ENCODE assay signal across 20 cellular contexts in genomic region chr3:159797771-159798170, GRCh38. TPM values are rescaled to one million over a fixed set of nuclear protein-coding genes. Genes with fewer than 3 reads are reported as not detected.
DNase-seq lines count a peak whose midpoint lies in the region; ATAC-seq, FAIRE-seq and TF ChIP-seq lines count a peak whose summit lies in the region.
"Had no signal": no experiment of that assay in that cellular context is flagged by ENCODE, and none has a peak within 500 bp of the region (broad histone marks: within the 10 kb centered on the region; RNA-seq: fewer than 3 reads in every experiment).

No MANE protein-coding gene starts in this region.

- no peaks in the 10 kb centered on the region for H3K4me1 Mint-ChIP-seq in nephron progenitor cell
- H3K4me1 Mint-ChIP-seq: activated T-helper 17 cell treated with anti-CD3 and anti-CD28 coated beads, Interleukin-2, amount 50 U/mL, for 72 hours; central memory CD8-positive, alpha-beta T cell; endodermal cell; naive B cell had no signal

- peaks cover 0 to 78% of the 10 kb centered on the region in 2 donors for H3K4me1 ChIP-seq in right atrium auricular region
- H3K4me1 ChIP-seq in kidney (ENCODE audit: control insufficient read depth in 1 of 2, insufficient read depth in 1 of 2, low read depth in 1 of 2, low read length in 2 of 2), result peaks cover 12 to 23% of the 10 kb centered on the region in 2 donors
- peaks cover 0 to 100% (median 92%) of the 10 kb centered on the region in 4 donors for H3K4me1 ChIP-seq in sigmoid colon
- H3K4me1 ChIP-seq in aorta (ENCODE audit: control insufficient read depth in 1 of 2, insufficient read depth in 2 of 2, low read length in 2 of 2), result peaks cover 9 to 28% of the 10 kb centered on the region in 2 donors

- H3K4me3 ChIP-seq in right atrium auricular region, result no peak overlapping the region
- H3K4me3 ChIP-seq in kidney (ENCODE audit: low read length in 2 of 2), result no peak overlapping the region
- no peak overlapping the region for H3K4me3 ChIP-seq in sigmoid colon
- no peak overlapping the region for H3K4me3 ChIP-seq in aorta (ENCODE audit: low read length in 2 of 2)
- H3K4me3 ChIP-seq: tibial nerve had no signal

- peaks cover 4% of the 10 kb centered on the region for H3K9me3 Mint-ChIP-seq in nephron progenitor cell
- H3K9me3 Mint-ChIP-seq: activated T-helper 17 cell treated with anti-CD3 and anti-CD28 coated beads, Interleukin-2, amount 50 U/mL, for 72 hours; central memory CD8-positive, alpha-beta T cell; endodermal cell; naive B cell had no signal

- ATAC-seq in left ventricle myocardium superior (no peak), aorta (ENCODE audit: low FRiP score) (no peak)
- ATAC-seq: activated CD4-positive, CD25-positive, alpha-beta regulatory T cell treated with anti-CD3 and anti-CD28 coated beads, Interleukin-2, amount 50 U/mL, for 24 hours; activated T-helper 17 cell treated with anti-CD3 and anti-CD28 coated beads, Interleukin-2, amount 50 U/mL, for 72 hours; Panc1 had no signal

- TF ChIP-seq CTCF in right atrium auricular region (IDR thresholded peaks at IDR 0.05) (no peak), kidney (IDR thresholded peaks at IDR 0.05; ENCODE audit: borderline replicate concordance, extremely low read depth, insufficient read depth) (no peak), sigmoid colon (IDR thresholded peaks at IDR 0.05) (no peak), nephron progenitor cell (IDR thresholded peaks at IDR 0.05) (no peak)

- H3K27me3 Mint-ChIP-seq in nephron progenitor cell (ENCODE audit: low read depth, poor library complexity), result peaks cover 3% of the 10 kb centered on the region

- H3K4me3 Mint-ChIP-seq in nephron progenitor cell, result no peak overlapping the region
- H3K4me3 Mint-ChIP-seq: activated T-helper 17 cell treated with anti-CD3 and anti-CD28 coated beads, Interleukin-2, amount 50 U/mL, for 72 hours; central memory CD8-positive, alpha-beta T cell; endodermal cell; naive B cell had no signal

- peak overlapping the region; percentile 54 to 83 for H3K27ac ChIP-seq in right atrium auricular region
- H3K27ac ChIP-seq in kidney (ENCODE audit: low read depth in 2 of 2, low read length in 2 of 2), result peak overlapping the region; percentile 66 to 86
- H3K27ac ChIP-seq in sigmoid colon, result peak overlapping the region; percentile 82 to 90 (median 86)
- H3K27ac ChIP-seq in aorta (ENCODE audit: low read depth in 1 of 2, low read length in 2 of 2), result peak overlapping the region; percentile 44 to 93

- no peak for TF ChIP-seq EP300 in sigmoid colon (IDR thresholded peaks at IDR 0.05)

- H3K9me3 ChIP-seq in right atrium auricular region (no peaks in the 10 kb centered on the region), kidney (ENCODE audit: control insufficient read depth in 1 of 2, low read length in 2 of 2) (no peaks in the 10 kb centered on the region), sigmoid colon (no peaks in the 10 kb centered on the region), aorta (ENCODE audit: control insufficient read depth, low read length) (no peaks in the 10 kb centered on the region)
- H3K9me3 ChIP-seq: SK-N-SH, tibial nerve had no signal

- H3K36me3 ChIP-seq in right atrium auricular region, result no peaks in the 10 kb centered on the region
- no peaks in the 10 kb centered on the region for H3K36me3 ChIP-seq in kidney (ENCODE audit: control insufficient read depth in 1 of 2, insufficient read depth in 2 of 2, low read length in 2 of 2)
- no peaks in the 10 kb centered on the region for H3K36me3 ChIP-seq in sigmoid colon
- H3K36me3 ChIP-seq in aorta (ENCODE audit: control insufficient read depth in 1 of 2, insufficient read depth in 2 of 2, low read length in 1 of 2), result no peaks in the 10 kb centered on the region
- H3K36me3 ChIP-seq: tibial nerve had no signal

- no peaks in the 10 kb centered on the region for H3K27me3 ChIP-seq in right atrium auricular region
- no peaks in the 10 kb centered on the region for H3K27me3 ChIP-seq in sigmoid colon
- no peaks in the 10 kb centered on the region for H3K27me3 ChIP-seq in aorta (ENCODE audit: control insufficient read depth in 1 of 2, insufficient read depth in 2 of 2, low read length in 1 of 2)
- H3K27me3 ChIP-seq: tibial nerve had no signal

- TF ChIP-seq POLR2A in sigmoid colon (IDR thresholded peaks at IDR 0.05), result no peak

- no peak overlapping the region for H3K27ac Mint-ChIP-seq in nephron progenitor cell
- H3K27ac Mint-ChIP-seq: activated T-helper 17 cell treated with anti-CD3 and anti-CD28 coated beads, Interleukin-2, amount 50 U/mL, for 72 hours; endodermal cell; naive B cell had no signal

- intact Hi-C loops in left ventricle myocardium superior (cut with micrococcal nuclease) (no loop called here), kidney (cut with DNase I) (no loop called here), sigmoid colon (cut with DNase I) (loop anchor here (2.0 kb wide), 1 partner anchor 33 kb away; no protein-coding TSS in a partner anchor), aorta (cut with DNase I) (loop anchor here (2.0 kb wide), 1 partner anchor 33 kb away; no protein-coding TSS in a partner anchor)

- FAIRE-seq in kidney (lab: Jason Lieb, UNC), result no peak

- H3K9ac ChIP-seq in kidney (ENCODE audit: low read length in 2 of 2), result no peak overlapping the region

- no peak for DNase-seq in right atrium auricular region (ENCODE audit: low spot score)
- DNase-seq in left ventricle myocardium superior, result no peak
- no peak for DNase-seq in kidney
- no peak for DNase-seq in sigmoid colon
- no peak for DNase-seq in aorta
- DNase-seq in nephron progenitor cell, result no peak
- no peak for DNase-seq in NCI-H526 treated with DMSO at 0.1 percent for 48 hours (lab: John Stamatoyannopoulos, UW)
- no peak for DNase-seq in activated CD4-positive, CD25-positive, alpha-beta regulatory T cell (lab: John Stamatoyannopoulos, UW)
- DNase-seq: endodermal cell; naive B cell; NCI-H1417; NCI-H82; SK-N-SH; stimulated activated CD4-positive, alpha-beta T cell treated with anti-CD3 and anti-CD28 coated beads, Interleukin-4, amount 100 ng/mL, for 1 hour; T-helper 9 cell had no signal

- no peaks in the 10 kb centered on the region for H3K36me3 Mint-ChIP-seq in nephron progenitor cell (ENCODE audit: low read depth)
- H3K36me3 Mint-ChIP-seq: naive B cell had no signal

RNA-seq across cellular contexts. Expression of gene SCHIP1, which starts 41.9 kb away (rescaled TPM):
- total RNA-seq in right atrium auricular region (10 to 100 TPM; 88.7 to 96.5 TPM), left ventricle myocardium superior (56.3 TPM), kidney (4.9 TPM), sigmoid colon (10 to 100 TPM; 19.9 to 44.1 (median 31.3) TPM), aorta (10 to 100 TPM; 18.0 to 32.7 TPM)
- polyA plus RNA-seq in kidney (ENCODE audit: insufficient read depth, low read depth, low replicate concordance) (9.4 TPM), sigmoid colon (1 to 10 TPM in 2 of 3 donors, not detected in 1; 1.8 to 4.1 TPM), aorta (1 to 10 TPM; 2.8 to 9.0 TPM)
- total RNA-seq: activated T-helper 17 cell treated with anti-CD3 and anti-CD28 coated beads, Interleukin-2, amount 50 U/mL, for 72 hours had no signal

Comparison
In these comparisons a context has a peak if more than half of its experiments do, and no peak if none do; other contexts are left out.
1. intact Hi-C loops: an anchor here in sigmoid colon (2.0 kb wide) and aorta (2.0 kb wide); none called in left ventricle myocardium superior and kidney.